ENCODE assay signal across 17 cellular contexts in the genomic region with DNA sequence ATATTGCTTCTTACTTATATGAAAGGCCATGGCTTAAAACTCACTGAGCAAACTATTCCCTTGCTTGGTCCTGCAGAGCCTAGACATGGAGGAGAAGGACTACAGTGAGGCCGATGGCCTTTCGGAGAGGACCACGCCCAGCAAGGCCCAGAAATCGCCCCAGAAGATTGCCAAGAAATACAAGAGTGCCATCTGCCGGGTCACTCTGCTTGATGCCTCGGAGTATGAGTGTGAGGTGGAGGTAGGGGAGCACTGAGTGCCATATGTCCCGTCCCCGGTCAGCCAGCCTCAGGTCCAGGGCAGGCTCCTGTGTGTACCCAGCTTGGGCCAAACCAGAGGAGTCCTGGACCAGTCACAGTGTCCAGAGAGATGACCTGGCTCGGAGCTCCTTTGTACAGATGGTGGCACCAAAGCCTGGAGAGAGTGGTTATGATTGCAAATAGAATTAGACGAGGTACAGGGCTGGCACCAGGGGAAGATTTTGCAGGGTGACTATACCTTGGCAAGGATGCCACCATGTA.
"Had no signal": no experiment of that assay in that cellular context is flagged by ENCODE, and none has a peak within 500 bp of the region (broad histone marks: within the 10 kb centered on the region; RNA-seq: fewer than 3 reads in every experiment).

No MANE protein-coding gene starts in this region.

- H3K27ac ChIP-seq: coronary artery, left ventricle myocardium inferior, prostate gland, right lobe of liver, stomach, thoracic aorta, VCaP had no signal

- H3K4me1 ChIP-seq: prostate gland, right lobe of liver had no signal

- H3K36me3 Mint-ChIP-seq: memory B cell; natural killer cell treated with Interleukin-12 subunit alpha and Interleukin-12 subunit beta and Interleukin-15 and Interleukin-18, amount 100 ng/mL, for 72 hours had no signal

- H3K4me3 Mint-ChIP-seq: activated CD8-positive, alpha-beta T cell treated with anti-CD3 and anti-CD28 coated beads for 36 hours; activated T-cell treated with anti-CD3 and anti-CD28 coated beads, Interleukin-2, amount 50 U/mL, for 72 hours; memory B cell; natural killer cell treated with Interleukin-12 subunit alpha and Interleukin-12 subunit beta and Interleukin-15 and Interleukin-18, amount 100 ng/mL, for 72 hours; T-helper 2 cell treated with Interferon-gamma antibody and Interleukin-4, amounts not matched to agents 5 μg/mL and 100 μg/mL, for 36 hours had no signal

- H3K9me3 ChIP-seq: left ventricle myocardium inferior, prostate gland, right lobe of liver, stomach, thoracic aorta had no signal

- H3K27me3 ChIP-seq: right lobe of liver, stomach had no signal

- DNase-seq: activated CD4-positive, alpha-beta T cell treated with anti-CD3 and anti-CD28 coated beads for 4 hours; activated CD8-positive, alpha-beta memory T cell treated with anti-CD3 and anti-CD28 coated beads, Interleukin-2, amount 50 U/mL, for 4 hours; activated CD8-positive, alpha-beta T cell treated with anti-CD3 and anti-CD28 coated beads for 36 hours; activated gamma-delta T cell treated with Interleukin-2 at 50 U/mL for 16 hours; activated T-cell treated with anti-CD3 and anti-CD28 coated beads, Interleukin-2, amount 50 U/mL, for 72 hours; effector CD4-positive, alpha-beta T cell; left ventricle myocardium inferior; right lobe of liver; stimulated activated CD8-positive, alpha-beta memory T cell treated with anti-CD3 and anti-CD28 coated beads, Interleukin-4, amount 100 ng/mL, for 48 hours; stomach had no signal

- H3K9me3 Mint-ChIP-seq: activated CD8-positive, alpha-beta T cell treated with anti-CD3 and anti-CD28 coated beads for 36 hours; activated T-cell treated with anti-CD3 and anti-CD28 coated beads, Interleukin-2, amount 50 U/mL, for 72 hours; memory B cell; natural killer cell treated with Interleukin-12 subunit alpha and Interleukin-12 subunit beta and Interleukin-15 and Interleukin-18, amount 100 ng/mL, for 72 hours; T-helper 2 cell treated with Interferon-gamma antibody and Interleukin-4, amounts not matched to agents 5 μg/mL and 100 μg/mL, for 36 hours had no signal

- H3K27ac Mint-ChIP-seq: activated CD8-positive, alpha-beta T cell treated with anti-CD3 and anti-CD28 coated beads for 36 hours; activated T-cell treated with anti-CD3 and anti-CD28 coated beads, Interleukin-2, amount 50 U/mL, for 72 hours; memory B cell; natural killer cell treated with Interleukin-12 subunit alpha and Interleukin-12 subunit beta and Interleukin-15 and Interleukin-18, amount 100 ng/mL, for 72 hours; T-helper 2 cell treated with Interferon-gamma antibody and Interleukin-4, amounts not matched to agents 5 μg/mL and 100 μg/mL, for 36 hours had no signal

- H3K4me3 ChIP-seq: coronary artery, left ventricle myocardium inferior, prostate gland, right lobe of liver, stomach, thoracic aorta had no signal

- ATAC-seq: activated CD8-positive, alpha-beta T cell treated with anti-CD3 and anti-CD28 coated beads for 36 hours; activated T-cell treated with anti-CD3 and anti-CD28 coated beads, Interleukin-2, amount 50 U/mL, for 72 hours; natural killer cell treated with Interleukin-12 subunit alpha and Interleukin-12 subunit beta and Interleukin-15 and Interleukin-18, amount 100 ng/mL, for 72 hours; right lobe of liver had no signal

- H3K27me3 Mint-ChIP-seq: activated CD8-positive, alpha-beta T cell treated with anti-CD3 and anti-CD28 coated beads for 36 hours had no signal

- H3K36me3 ChIP-seq: prostate gland, right lobe of liver had no signal
